25 cellular contexts compared by ENCODE assay signal in the genomic region with DNA sequence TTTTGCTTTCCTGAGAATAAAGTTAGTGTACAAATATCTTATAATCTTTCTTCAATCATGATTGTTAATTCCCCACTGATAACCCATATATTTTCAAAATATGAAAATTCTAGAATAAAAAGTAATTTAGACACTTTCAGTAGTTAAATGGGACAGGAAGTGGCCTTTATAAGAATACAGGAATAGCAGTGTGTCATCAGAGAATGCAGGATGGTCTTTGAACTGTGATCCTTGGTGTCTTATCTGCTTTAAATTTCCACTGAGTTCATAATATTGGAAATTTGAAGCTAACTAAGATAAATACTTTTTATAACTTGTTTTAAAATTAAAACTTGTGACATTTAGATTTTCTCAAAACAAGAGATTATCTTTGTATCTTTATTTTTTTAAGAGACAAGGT.
A peak's percentile ranks its signal among the peaks of the same experiment; 100 is the strongest.
DNase-seq lines count a peak whose midpoint lies in the region; ATAC-seq, FAIRE-seq and TF ChIP-seq lines count a peak whose summit lies in the region.
"Had no signal": no experiment of that assay in that cellular context is flagged by ENCODE, and none has a peak within 500 bp of the region (broad histone marks: within the 10 kb centered on the region; RNA-seq: fewer than 3 reads in every experiment).

No MANE protein-coding gene starts in this region.

- POLR2A ChIA-PET in activated CD4-positive, alpha-beta memory T cell treated with anti-CD3 and anti-CD28 coated beads, Interleukin-2, amount 10 ng/mL, durations not matched to agents 7 days and 5 days (lab: Charles Lee), result interaction anchor here (1.4 to 19.6 kb wide), 3 partner anchors 15 to 72 kb away, joined by 3 to 730 read pairs (median 11); a partner anchor contains a TSS
- POLR2A ChIA-PET in activated naive CD8-positive, alpha-beta T cell treated with anti-CD3 and anti-CD28 coated beads, Interleukin-2, amount 10 ng/mL, durations not matched to agents 7 days and 5 days (lab: Charles Lee), result interaction anchor here (0.8 to 1.5 kb wide), 3 partner anchors 52 to 75 kb away, joined by 3 to 11 read pairs (median 4); a partner anchor contains a TSS

- ATAC-seq in activated CD8-positive, alpha-beta memory T cell treated with anti-CD3 and anti-CD28 coated beads, Interleukin-2, amount 10 ng/mL, durations not matched to agents 7 days and 5 days, result peak; percentile 41
- peak; percentile 45 for ATAC-seq in activated naive CD8-positive, alpha-beta T cell treated with anti-CD3 and anti-CD28 coated beads, Interleukin-2, amount 10 ng/mL, durations not matched to agents 7 days and 5 days (ENCODE audit: low read depth)
- ATAC-seq in right lobe of liver, result peak in 3 of 4 donors; percentile 49 to 86 (median 58)
- ATAC-seq: K562 had no signal

- H3K27ac Mint-ChIP-seq in activated CD8-positive, alpha-beta memory T cell treated with anti-CD3 and anti-CD28 coated beads, Interleukin-2, amount 10 ng/mL, durations not matched to agents 7 days and 5 days, result peak overlapping the region; percentile 63
- H3K27ac Mint-ChIP-seq in activated CD4-positive, alpha-beta memory T cell treated with anti-CD3 and anti-CD28 coated beads, Interleukin-2, amount 10 ng/mL, durations not matched to agents 7 days and 5 days, result peak overlapping the region; percentile 54
- H3K27ac Mint-ChIP-seq in activated naive CD8-positive, alpha-beta T cell treated with anti-CD3 and anti-CD28 coated beads, Interleukin-2, amount 10 ng/mL, durations not matched to agents 7 days and 5 days, result peak overlapping the region; percentile 69

- DNase-seq in activated CD8-positive, alpha-beta memory T cell treated with anti-CD3 and anti-CD28 coated beads, Interleukin-2, amount 10 ng/mL, durations not matched to agents 7 days and 5 days, result no peak
- no peak for DNase-seq in activated CD8-positive, alpha-beta memory T cell treated with anti-CD3 and anti-CD28 coated beads, Interleukin-2, amount 50 U/mL, for 48 hours
- no peak for DNase-seq in activated CD4-positive, alpha-beta memory T cell treated with anti-CD3 and anti-CD28 coated beads, Interleukin-2, amount 10 ng/mL, durations not matched to agents 7 days and 5 days
- DNase-seq in activated naive CD8-positive, alpha-beta T cell treated with anti-CD3 and anti-CD28 coated beads, Interleukin-2, amount 10 ng/mL, durations not matched to agents 7 days and 5 days, result no peak
- no peak for DNase-seq in right lobe of liver
- no peak for DNase-seq in mucosa of gallbladder (ENCODE audit: low spot score)
- DNase-seq in activated CD4-positive, alpha-beta T cell treated with anti-CD3 and anti-CD28 coated beads, Interleukin-2, amount 50 U/mL, for 1 hour, result no peak
- no peak for DNase-seq in urothelium cell line (ENCODE audit: low spot score)
- DNase-seq: 8988T; Caco-2; CD4-positive, alpha-beta memory T cell; DMS 273 treated with DMSO at 0.1 percent for 48 hours; DND-41; H7; MG63; NCI-H1417; NCI-H1694 treated with DMSO at 0.1 percent for 48 hours; NCI-H2107; NCI-H226; NCI-H510A treated with DMSO at 0.1 percent for 48 hours; NCI-H748 treated with DMSO at 0.1 percent for 48 hours; NK-92 treated with Interleukin-12 subunit alpha and Interleukin-12 subunit beta, amount 100 ng/mL, for 24 hours; Peyer's patch had no signal

- H3K4me1 Mint-ChIP-seq in activated CD8-positive, alpha-beta memory T cell treated with anti-CD3 and anti-CD28 coated beads, Interleukin-2, amount 10 ng/mL, durations not matched to agents 7 days and 5 days, result peaks cover 63% of the 10 kb centered on the region
- H3K4me1 Mint-ChIP-seq in activated CD4-positive, alpha-beta memory T cell treated with anti-CD3 and anti-CD28 coated beads, Interleukin-2, amount 10 ng/mL, durations not matched to agents 7 days and 5 days, result peaks cover 67% of the 10 kb centered on the region
- H3K4me1 Mint-ChIP-seq in activated naive CD8-positive, alpha-beta T cell treated with anti-CD3 and anti-CD28 coated beads, Interleukin-2, amount 10 ng/mL, durations not matched to agents 7 days and 5 days, result peaks cover 55% of the 10 kb centered on the region

- H3K27me3 ChIP-seq in right lobe of liver, result no peaks in the 10 kb centered on the region
- H3K27me3 ChIP-seq: BLaER1 treated with 17β-estradiol and CSF1 and Interleukin-3, amounts not matched to agents 10 nM and 100 nM; MG63; Peyer's patch had no signal

- FAIRE-seq in urothelium cell line (lab: Jason Lieb, UNC), result no peak
- FAIRE-seq: K562 had no signal

- intact Hi-C loops in right lobe of liver (cut with DNase I), result no loop called here

- no peaks in the 10 kb centered on the region for H3K27me3 Mint-ChIP-seq in activated CD8-positive, alpha-beta memory T cell treated with anti-CD3 and anti-CD28 coated beads, Interleukin-2, amount 10 ng/mL, durations not matched to agents 7 days and 5 days
- no peaks in the 10 kb centered on the region for H3K27me3 Mint-ChIP-seq in activated CD4-positive, alpha-beta memory T cell treated with anti-CD3 and anti-CD28 coated beads, Interleukin-2, amount 10 ng/mL, durations not matched to agents 7 days and 5 days
- no peaks in the 10 kb centered on the region for H3K27me3 Mint-ChIP-seq in activated naive CD8-positive, alpha-beta T cell treated with anti-CD3 and anti-CD28 coated beads, Interleukin-2, amount 10 ng/mL, durations not matched to agents 7 days and 5 days
- H3K27me3 Mint-ChIP-seq: CD4-positive, alpha-beta memory T cell had no signal

- H3K27ac ChIP-seq in right lobe of liver, result peak overlapping the region in 1 of 3 donors; percentile 15
- H3K27ac ChIP-seq: BLaER1 treated with 17β-estradiol and CSF1 and Interleukin-3, amounts not matched to agents 10 nM and 100 nM; Peyer's patch had no signal

- no peak for TF ChIP-seq CTCF in right lobe of liver (IDR thresholded peaks at IDR 0.05)

- peaks cover 42% of the 10 kb centered on the region for H3K36me3 Mint-ChIP-seq in activated CD8-positive, alpha-beta memory T cell treated with anti-CD3 and anti-CD28 coated beads, Interleukin-2, amount 10 ng/mL, durations not matched to agents 7 days and 5 days
- H3K36me3 Mint-ChIP-seq in activated CD4-positive, alpha-beta memory T cell treated with anti-CD3 and anti-CD28 coated beads, Interleukin-2, amount 10 ng/mL, durations not matched to agents 7 days and 5 days (ENCODE audit: low read depth), result peaks cover 41% of the 10 kb centered on the region
- peaks cover 31% of the 10 kb centered on the region for H3K36me3 Mint-ChIP-seq in activated naive CD8-positive, alpha-beta T cell treated with anti-CD3 and anti-CD28 coated beads, Interleukin-2, amount 10 ng/mL, durations not matched to agents 7 days and 5 days

- peaks cover 0 to 10% (median 0%) of the 10 kb centered on the region in 4 donors for H3K4me1 ChIP-seq in right lobe of liver
- H3K4me1 ChIP-seq: Caco-2, Peyer's patch had no signal

- no peak overlapping the region for H3K4me3 ChIP-seq in right lobe of liver
- H3K4me3 ChIP-seq: BLaER1 treated with 17β-estradiol and CSF1 and Interleukin-3, amounts not matched to agents 10 nM and 100 nM; K562; MG63; Peyer's patch had no signal

- H3K9me3 ChIP-seq in right lobe of liver, result no peaks in the 10 kb centered on the region
- H3K9me3 ChIP-seq: BLaER1 treated with 17β-estradiol and CSF1 and Interleukin-3, amounts not matched to agents 10 nM and 100 nM; Caco-2; MG63; Peyer's patch had no signal

- TF ChIP-seq POLR2A in right lobe of liver (IDR thresholded peaks at IDR 0.05), result no peak

- H3K36me3 ChIP-seq in right lobe of liver, result no peaks in the 10 kb centered on the region
- H3K36me3 ChIP-seq: MG63, Peyer's patch had no signal

- CTCF ChIA-PET in activated CD8-positive, alpha-beta memory T cell treated with anti-CD3 and anti-CD28 coated beads, Interleukin-2, amount 10 ng/mL, durations not matched to agents 7 days and 5 days (lab: Charles Lee), result interaction anchor here (1.1 to 2.4 kb wide), 5 partner anchors 15 to 82 kb away, joined by 3 to 9 read pairs (median 5); no protein-coding TSS in a partner anchor
- CTCF ChIA-PET in activated CD4-positive, alpha-beta memory T cell treated with anti-CD3 and anti-CD28 coated beads, Interleukin-2, amount 10 ng/mL, durations not matched to agents 7 days and 5 days (lab: Charles Lee), result interaction anchor here (1.1 kb wide), 2 partner anchors 18 to 22 kb away, joined by 3 read pairs; no protein-coding TSS in a partner anchor

- H3K9me3 Mint-ChIP-seq in activated CD8-positive, alpha-beta memory T cell treated with anti-CD3 and anti-CD28 coated beads, Interleukin-2, amount 10 ng/mL, durations not matched to agents 7 days and 5 days (ENCODE audit: low read depth), result no peaks in the 10 kb centered on the region
- H3K9me3 Mint-ChIP-seq in activated CD4-positive, alpha-beta memory T cell treated with anti-CD3 and anti-CD28 coated beads, Interleukin-2, amount 10 ng/mL, durations not matched to agents 7 days and 5 days, result no peaks in the 10 kb centered on the region
- no peaks in the 10 kb centered on the region for H3K9me3 Mint-ChIP-seq in activated naive CD8-positive, alpha-beta T cell treated with anti-CD3 and anti-CD28 coated beads, Interleukin-2, amount 10 ng/mL, durations not matched to agents 7 days and 5 days
- H3K9me3 Mint-ChIP-seq: CD4-positive, alpha-beta memory T cell had no signal

- H3K4me3 Mint-ChIP-seq in activated CD8-positive, alpha-beta memory T cell treated with anti-CD3 and anti-CD28 coated beads, Interleukin-2, amount 10 ng/mL, durations not matched to agents 7 days and 5 days, result no peak overlapping the region
- no peak overlapping the region for H3K4me3 Mint-ChIP-seq in activated CD4-positive, alpha-beta memory T cell treated with anti-CD3 and anti-CD28 coated beads, Interleukin-2, amount 10 ng/mL, durations not matched to agents 7 days and 5 days
- H3K4me3 Mint-ChIP-seq in activated naive CD8-positive, alpha-beta T cell treated with anti-CD3 and anti-CD28 coated beads, Interleukin-2, amount 10 ng/mL, durations not matched to agents 7 days and 5 days, result peak overlapping the region; percentile 51
- H3K4me3 Mint-ChIP-seq: CD4-positive, alpha-beta memory T cell had no signal
